In the genomic region with DNA sequence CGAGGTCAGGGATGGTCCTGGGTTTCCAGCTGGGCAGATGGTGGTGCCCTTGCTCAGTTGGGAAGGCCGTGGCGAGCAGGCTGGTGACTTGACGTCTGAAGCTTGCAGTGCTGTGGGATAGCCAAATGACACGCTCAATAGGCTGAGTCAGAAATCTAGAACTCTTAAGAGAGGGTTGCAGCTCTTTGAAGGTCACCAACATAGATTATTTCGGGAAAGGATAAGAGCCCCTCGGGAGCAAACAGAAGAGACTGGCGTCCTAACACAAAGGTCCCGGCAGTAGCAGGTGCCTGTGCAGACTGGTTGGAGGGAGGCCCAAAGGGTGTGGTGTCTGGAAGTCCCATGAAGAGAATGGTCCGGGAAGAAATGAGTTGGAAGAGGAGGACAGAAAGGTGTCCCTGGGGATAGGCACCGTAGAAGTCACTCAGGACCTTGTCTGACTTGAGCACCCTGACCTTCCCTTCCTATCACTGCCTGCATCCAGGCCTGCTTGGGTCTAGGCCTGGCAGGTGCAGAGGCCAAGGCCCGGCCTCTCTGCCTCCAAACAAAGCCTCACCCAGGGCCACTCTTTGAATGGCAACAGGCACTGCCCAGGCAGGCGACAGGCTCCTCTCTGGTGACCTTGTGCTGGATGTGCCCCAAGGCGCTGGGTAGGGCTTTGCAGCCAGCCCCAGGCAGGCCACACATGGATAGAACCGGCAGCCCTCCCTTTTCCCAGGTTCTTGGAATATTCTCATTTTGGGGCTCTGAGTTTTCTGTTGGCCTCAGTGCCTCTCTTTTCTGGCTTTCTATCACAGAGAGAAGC, we compare ENCODE assay signal across 1 cellular context.
TF ChIP-seq lines count a peak whose summit lies in the region.

No MANE protein-coding gene starts in this region.

TF ChIP-seq in H1, 55 proteins besides CTCF, POLR2A, EP300 and RAD21:
- TF ChIP-seq HDAC2 (IDR thresholded peaks at IDR 0.05; ENCODE audit: borderline replicate concordance in 1 of 2, low read depth in 2 of 2, low read length in 2 of 2) = no peak
- TF ChIP-seq NRF1 (IDR thresholded peaks at IDR 0.05; ENCODE audit: low read depth, low read length) = no peak
